20 cellular contexts compared by ENCODE assay signal in genomic region chr16:414395-415169, GRCh38. TPM values are rescaled to one million over a fixed set of nuclear protein-coding genes. Genes with fewer than 3 reads are reported as not detected.
A peak's percentile ranks its signal among the peaks of the same experiment; 100 is the strongest.
DNase-seq lines count a peak whose midpoint lies in the region; ATAC-seq, FAIRE-seq and TF ChIP-seq lines count a peak whose summit lies in the region.
"Had no signal": no experiment of that assay in that cellular context is flagged by ENCODE, and none has a peak within 500 bp of the region (broad histone marks: within the 10 kb centered on the region; RNA-seq: fewer than 3 reads in every experiment).

No MANE protein-coding gene starts in this region.

- no peak overlapping the region for H3K27ac Mint-ChIP-seq in H9
- H3K27ac Mint-ChIP-seq: activated naive CD4-positive, alpha-beta T cell treated with anti-CD3 and anti-CD28 coated beads, Interleukin-2, amount 50 U/mL, for 72 hours; natural killer cell had no signal

- H3K79me1 ChIP-seq in H9 (ENCODE audit: insufficient read depth, low read depth, low read length, poor library complexity, severe bottlenecking), result no peaks in the 10 kb centered on the region

- no peak overlapping the region for H2BK5ac ChIP-seq in H9 (ENCODE audit: insufficient read length, low read length)

- H3K4me3 Mint-ChIP-seq in H9, result no peak overlapping the region; a peak in 1 of 5 replicates
- H3K4me3 Mint-ChIP-seq: natural killer cell had no signal

- no peak overlapping the region for H4K5ac ChIP-seq in H9 (ENCODE audit: insufficient read length, low read depth, low read length)

- H3K36me3 Mint-ChIP-seq in H9 (ENCODE audit: insufficient read depth in 1 of 3, low read depth in 3 of 3), result peaks cover 0 to 14% (median 11%) of the 10 kb centered on the region in 3 experiments; a peak in 4 of 7 replicates
- H3K36me3 Mint-ChIP-seq: activated naive CD4-positive, alpha-beta T cell treated with anti-CD3 and anti-CD28 coated beads, Interleukin-2, amount 50 U/mL, for 72 hours; natural killer cell had no signal

- TF ChIP-seq CTCF in A549 (IDR thresholded peaks at IDR 0.05) (no peak), GM10266 (IDR thresholded peaks at IDR 0.05; ENCODE audit: control insufficient read depth, insufficient read depth, low read depth, missing control alignments) (no peak), keratinocyte (optimal IDR thresholded peaks at IDR 0.05 in 1 of 3, IDR thresholded peaks at IDR 0.05 in 1 of 3, conservative IDR thresholded peaks at IDR 0.05 in 1 of 3; ENCODE audit: extremely low read depth in 1 of 3, insufficient read depth in 2 of 3, low read length in 3 of 3) (no peak), H9 (conservative IDR thresholded peaks at IDR 0.05) (no peak)

- H2AFZ ChIP-seq in keratinocyte (ENCODE audit: control insufficient read depth, low read length) (peak overlapping the region; percentile 12), H9 (ENCODE audit: low read length) (no peak overlapping the region)

- no peak for TF ChIP-seq POLR2A in A549 (IDR thresholded peaks at IDR 0.05; ENCODE audit: low read length)

- no peak for TF ChIP-seq RAD21 in A549 (conservative IDR thresholded peaks at IDR 0.05 in 1 of 2, IDR thresholded peaks at IDR 0.05 in 1 of 2)

- dilution Hi-C loops in keratinocyte (cut with MboI; ENCODE audit: extremely low pct_ligation_motif_present, low sequenced_read_pairs), result no loop called here

- peak in 1 of 2 experiments; percentile 22; a peak in 2 of 6 replicates for ATAC-seq in A549
- ATAC-seq in sciatic nerve, result no peak
- ATAC-seq: activated naive CD4-positive, alpha-beta T cell treated with anti-CD3 and anti-CD28 coated beads, Interleukin-2, amount 50 U/mL, for 72 hours; natural killer cell had no signal

- no peak for DNase-seq in A549 (ENCODE audit: low read depth in 1 of 2, low spot score in 1 of 2)
- DNase-seq in GM10266 (ENCODE audit: extremely low spot score), result peak; percentile 9
- peak; percentile 39 for DNase-seq in amniotic epithelial cell (ENCODE audit: low read depth)
- no peak for DNase-seq in keratinocyte (ENCODE audit: low read depth, low spot score)
- no peak for DNase-seq in H9
- no peak for DNase-seq in amygdala (lab: John Stamatoyannopoulos, UW)
- DNase-seq in activated gamma-delta T cell (lab: John Stamatoyannopoulos, UW), result no peak
- DNase-seq in sciatic nerve (ENCODE audit: low spot score), result no peak
- DNase-seq: C1 segment of cervical spinal cord; Calu3; effector CD8-positive, alpha-beta T cell; natural killer cell; NCI-H1048; NCI-H2081; NCI-H446; sigmoid colon; upper lobe of left lung had no signal

- no peak overlapping the region for H3K14ac ChIP-seq in H9 (ENCODE audit: insufficient read depth, low read length)

- no peaks in the 10 kb centered on the region for H3K9me1 ChIP-seq in keratinocyte (ENCODE audit: control insufficient read depth, extremely low read depth, insufficient read depth, low read length)

- H3K56ac ChIP-seq in H9 (ENCODE audit: insufficient read length, low read depth, low read length), result no peak overlapping the region

- no peak overlapping the region for H4K8ac ChIP-seq in H9 (replicated peaks; ENCODE audit: insufficient read length, low read depth, low read length)

- H3K79me2 ChIP-seq in keratinocyte (ENCODE audit: control insufficient read depth, insufficient read depth, low read length) (no peaks in the 10 kb centered on the region), H9 (ENCODE audit: insufficient read depth, low read length) (no peaks in the 10 kb centered on the region)

- POLR2A ChIA-PET in A549 (lab: Yijun Ruan, JAX), result interaction anchor here (0.9 kb wide), 1 partner anchor 13 kb away, joined by 3 read pairs; the partner anchor contains the start of gene DECR2

- no peaks in the 10 kb centered on the region for H3K9me3 ChIP-seq in A549
- no peaks in the 10 kb centered on the region for H3K9me3 ChIP-seq in keratinocyte (ENCODE audit: control insufficient read depth, low read depth, low read length)
- H3K9me3 ChIP-seq in H9 (ENCODE audit: control insufficient read depth, low read depth, low read length), result no peaks in the 10 kb centered on the region
- H3K9me3 ChIP-seq: sigmoid colon, upper lobe of left lung had no signal

- no peak overlapping the region for H2BK12ac ChIP-seq in H9 (ENCODE audit: insufficient read length, low read depth, low read length)

- H3K27me3 Mint-ChIP-seq in H9 (ENCODE audit: low read depth), result peaks cover under 1% of the 10 kb centered on the region; the same call in 1 of the 2 replicates

- no peaks in the 10 kb centered on the region for H3K4me1 Mint-ChIP-seq in H9
- H3K4me1 Mint-ChIP-seq: natural killer cell had no signal

- H3K18ac ChIP-seq in H9 (ENCODE audit: insufficient read length, low read depth, low read length), result no peak overlapping the region

- no peaks in the 10 kb centered on the region for H4K20me1 ChIP-seq in keratinocyte (ENCODE audit: control insufficient read depth, extremely low read depth, insufficient read depth, low read length)
- no peaks in the 10 kb centered on the region for H4K20me1 ChIP-seq in H9 (ENCODE audit: control insufficient read depth, insufficient read depth, insufficient read length)

- intact Hi-C loops in sciatic nerve (cut with DNase I), result no loop called here

- no peak overlapping the region for H4K91ac ChIP-seq in H9 (ENCODE audit: insufficient read length, low read depth, low read length)

- H3K27ac ChIP-seq in A549 (no peak overlapping the region), keratinocyte (ENCODE audit: control insufficient read depth, insufficient read depth, low read length) (no peak overlapping the region), H9 (ENCODE audit: insufficient read length, low read depth, low read length) (no peak overlapping the region)
- H3K27ac ChIP-seq: KMS-11, sigmoid colon, upper lobe of left lung had no signal

- H3K27me3 ChIP-seq in keratinocyte (ENCODE audit: control insufficient read depth, extremely low read depth, insufficient read depth, low read length), result no peaks in the 10 kb centered on the region
- H3K27me3 ChIP-seq in H9 (ENCODE audit: insufficient read depth, low read length), result no peaks in the 10 kb centered on the region
- H3K27me3 ChIP-seq: sigmoid colon, upper lobe of left lung had no signal

- H2BK15ac ChIP-seq in H9 (ENCODE audit: low read depth, low read length), result no peak overlapping the region

- H2AK5ac ChIP-seq in H9 (ENCODE audit: insufficient read length, low read length), result no peak overlapping the region

- H3K4me2 ChIP-seq in A549 (no peak overlapping the region), keratinocyte (ENCODE audit: control insufficient read depth, extremely low read depth, insufficient read depth, low read depth, low read length) (no peak overlapping the region), H9 (ENCODE audit: insufficient read depth, insufficient read length, low read length) (no peak overlapping the region)
- H3K4me2 ChIP-seq: KMS-11 had no signal

- peaks cover 4 to 7% of the 10 kb centered on the region in 2 experiments for H3K36me3 ChIP-seq in keratinocyte (ENCODE audit: control insufficient read depth in 2 of 2, extremely low read depth in 1 of 2, insufficient read depth in 2 of 2, low read length in 2 of 2)

- no peaks in the 10 kb centered on the region for H3K9me3 Mint-ChIP-seq in H9
- H3K9me3 Mint-ChIP-seq: activated naive CD4-positive, alpha-beta T cell treated with anti-CD3 and anti-CD28 coated beads, Interleukin-2, amount 50 U/mL, for 72 hours; natural killer cell had no signal

- H2BK120ac ChIP-seq in H9 (ENCODE audit: low read depth, low read length, poor library complexity, severe bottlenecking), result no peak overlapping the region

- H3K23me2 ChIP-seq in H9 (ENCODE audit: insufficient read length, low read depth, low read length, poor library complexity, severe bottlenecking), result no peaks in the 10 kb centered on the region

- H3K4me1 ChIP-seq in A549 (no peaks in the 10 kb centered on the region), keratinocyte (ENCODE audit: control insufficient read depth, extremely low read depth, insufficient read depth, low read length) (peaks cover 5% of the 10 kb centered on the region), H9 (ENCODE audit: insufficient read depth, low read length) (no peaks in the 10 kb centered on the region)
- H3K4me1 ChIP-seq: sigmoid colon, upper lobe of left lung had no signal

- H3K4ac ChIP-seq in H9 (ENCODE audit: low read depth, low read length), result no peak overlapping the region

- no peak overlapping the region for H3K4me3 ChIP-seq in A549
- H3K4me3 ChIP-seq in keratinocyte (ENCODE audit: control insufficient read depth in 2 of 3, extremely low read depth in 1 of 3, insufficient read depth in 2 of 3, low read depth in 1 of 3, low read length in 3 of 3), result no peak overlapping the region
- H3K4me3 ChIP-seq: sigmoid colon, upper lobe of left lung had no signal

- H2BK20ac ChIP-seq in H9 (ENCODE audit: low read depth, low read length, poor library complexity, severe bottlenecking), result no peak overlapping the region

- H3K23ac ChIP-seq in H9 (ENCODE audit: insufficient read length, low read depth, low read length), result no peak overlapping the region

- FAIRE-seq in A549 (lab: Jason Lieb, UNC), result no peak
- FAIRE-seq in keratinocyte (lab: Jason Lieb, UNC), result no peak
- FAIRE-seq: RCC 7860 had no signal

- no peak overlapping the region for H3K9ac ChIP-seq in keratinocyte (ENCODE audit: control insufficient read depth, extremely low read depth, insufficient read depth, low read length)
- H3K9ac ChIP-seq in H9 (ENCODE audit: extremely low read depth, insufficient read length, low read length), result no peak overlapping the region
- H3K9ac ChIP-seq: KMS-11 had no signal

- no peak for TF ChIP-seq EP300 in A549 (IDR thresholded peaks at IDR 0.05)

- CTCF ChIA-PET in A549 (lab: Yijun Ruan, JAX), result interaction anchor here (1.3 to 1.6 kb wide), 2 partner anchors 9 to 349 kb away, joined by 3 to 5 read pairs; no protein-coding TSS in a partner anchor

- H3T11ph ChIP-seq in H9 (ENCODE audit: low read length), result no peak overlapping the region

- 83% methylated on average over 21 of the region's 21 CpGs for WGBS in A549 (ENCODE audit: missing lambda C conversion rate)
- no CpG with 5 or more reads among the region's 21 CpGs for WGBS in H9 (ENCODE audit: extremely low coverage, insufficient read length, low lambda C conversion rate)

RNA-seq across cellular contexts. Expression of gene RAB11FIP3, which starts 10.9 kb away (rescaled TPM):
- polyA plus RNA-seq in A549 (2011; rRNA removed) (6.7 and 9.7 TPM in 2 replicates), A549 (2017; fragmentation: RNase III; extraction: RNeasy Plus Mini Kit Qiagen cat#74134 plus additional on column Dnase treatment) (18.0 to 19.1 TPM (median 18.4 TPM) in 3 replicates), keratinocyte (6.0 to 10.0 TPM (median 6.4 TPM) in 3 replicates)
- 17.3 and 21.6 TPM in 2 replicates for polyA plus RNA-seq in A549 (2012; cell fraction: cytosol; rRNA removed)
- polyA plus RNA-seq in A549 (2012; cell fraction: nucleus; rRNA removed), result 51.0 and 56.1 TPM in 2 replicates
- 6.0 and 7.3 TPM in 2 replicates for polyA minus RNA-seq in A549 (2011; rRNA and poly(A)+ RNA removed)
- 23.7 TPM for polyA plus RNA-seq in keratinocyte (2011; ENCODE audit: low read depth)
- polyA plus RNA-seq in keratinocyte (2011; cell fraction: cytosol; rRNA removed), result 6.0 and 11.7 TPM in 2 replicates
- polyA plus RNA-seq in keratinocyte (2011; cell fraction: nucleus; rRNA removed), result 21.5 and 31.5 TPM in 2 replicates
- 15.1 and 21.1 TPM in 2 replicates for polyA plus RNA-seq in keratinocyte (2012; ENCODE audit: low replicate concordance)
- 10.6 to 22.2 TPM (median 12.6 TPM) in 3 replicates for polyA minus RNA-seq in keratinocyte
- 16.9 TPM for polyA minus RNA-seq in keratinocyte (2011; cell fraction: cytosol; rRNA and poly(A)+ RNA removed)
- 16.5 and 17.5 TPM in 2 replicates for polyA minus RNA-seq in keratinocyte (2011; cell fraction: nucleus; rRNA and poly(A)+ RNA removed)
- total RNA-seq in H9 (2021) (37.1 TPM in 2 replicates), sciatic nerve (56.0 TPM)

RNA-seq across cellular contexts. Expression of gene DECR2, which starts 12.9 kb away (rescaled TPM):
- 15.5 and 17.9 TPM in 2 replicates for polyA plus RNA-seq in A549 (2011; rRNA removed)
- polyA plus RNA-seq in A549 (2012; cell fraction: cytosol; rRNA removed), result 40.9 and 56.0 TPM in 2 replicates
- polyA plus RNA-seq in A549 (2012; cell fraction: nucleus; rRNA removed), result 154 and 183 TPM in 2 replicates
- polyA plus RNA-seq in A549 (2017; fragmentation: RNase III; extraction: RNeasy Plus Mini Kit Qiagen cat#74134 plus additional on column Dnase treatment), result 31.0 to 38.0 TPM (median 34.2 TPM) in 3 replicates
- 12.0 and 14.1 TPM in 2 replicates for polyA minus RNA-seq in A549 (2011; rRNA and poly(A)+ RNA removed)
- polyA plus RNA-seq in keratinocyte, result 14.2 to 28.1 TPM (median 18.8 TPM) in 3 replicates
- 3.4 TPM for polyA plus RNA-seq in keratinocyte (2011; ENCODE audit: low read depth)
- 11.2 and 27.9 TPM in 2 replicates for polyA plus RNA-seq in keratinocyte (2011; cell fraction: cytosol; rRNA removed)
- polyA plus RNA-seq in keratinocyte (2011; cell fraction: nucleus; rRNA removed), result 49.1 and 72.8 TPM in 2 replicates
- 18.5 and 22.1 TPM in 2 replicates for polyA plus RNA-seq in keratinocyte (2012; ENCODE audit: low replicate concordance)
- polyA minus RNA-seq in keratinocyte, result 11.0 to 15.0 TPM (median 14.6 TPM) in 3 replicates
- 36.4 TPM for polyA minus RNA-seq in keratinocyte (2011; cell fraction: cytosol; rRNA and poly(A)+ RNA removed)
- polyA minus RNA-seq in keratinocyte (2011; cell fraction: nucleus; rRNA and poly(A)+ RNA removed), result 16.1 and 16.4 TPM in 2 replicates
- total RNA-seq in H9 (2021), result 38.8 and 39.3 TPM in 2 replicates
- total RNA-seq in sciatic nerve, result 10.4 TPM

RNA-seq across cellular contexts. Expression of gene NME4, which starts 17.6 kb away (rescaled TPM):
- polyA plus RNA-seq in A549 (2011; rRNA removed) (229 and 239 TPM in 2 replicates), A549 (2017; fragmentation: RNase III; extraction: RNeasy Plus Mini Kit Qiagen cat#74134 plus additional on column Dnase treatment) (301 to 349 TPM (median 339 TPM) in 3 replicates), keratinocyte (140 to 246 TPM (median 141 TPM) in 3 replicates)
- 926 and 1,068 TPM in 2 replicates for polyA plus RNA-seq in A549 (2012; cell fraction: cytosol; rRNA removed)
- polyA plus RNA-seq in A549 (2012; cell fraction: nucleus; rRNA removed), result 529 and 596 TPM in 2 replicates
- 134 and 168 TPM in 2 replicates for polyA minus RNA-seq in A549 (2011; rRNA and poly(A)+ RNA removed)
- polyA plus RNA-seq in keratinocyte (2011; ENCODE audit: low read depth), result 14.3 TPM
- polyA plus RNA-seq in keratinocyte (2011; cell fraction: cytosol; rRNA removed), result 135 and 258 TPM in 2 replicates
- polyA plus RNA-seq in keratinocyte (2011; cell fraction: nucleus; rRNA removed), result 64.4 and 78.5 TPM in 2 replicates
- polyA plus RNA-seq in keratinocyte (2012; ENCODE audit: low replicate concordance), result 69.8 and 219 TPM in 2 replicates
- polyA minus RNA-seq in keratinocyte, result 73.3 to 166 TPM (median 132 TPM) in 3 replicates
- 233 TPM for polyA minus RNA-seq in keratinocyte (2011; cell fraction: cytosol; rRNA and poly(A)+ RNA removed)
- 24.5 and 31.2 TPM in 2 replicates for polyA minus RNA-seq in keratinocyte (2011; cell fraction: nucleus; rRNA and poly(A)+ RNA removed)
- total RNA-seq in H9 (2021) (319 and 320 TPM in 2 replicates), sciatic nerve (68.3 TPM)

RNA-seq across cellular contexts. Expression of gene PGAP6, which starts 32.8 kb away (rescaled TPM):
- polyA plus RNA-seq in A549 (2011; rRNA removed) (25.9 and 36.0 TPM in 2 replicates), A549 (2017; fragmentation: RNase III; extraction: RNeasy Plus Mini Kit Qiagen cat#74134 plus additional on column Dnase treatment) (32.3 to 38.1 TPM (median 36.2 TPM) in 3 replicates), keratinocyte (25.5 to 47.7 TPM (median 46.7 TPM) in 3 replicates)
- polyA plus RNA-seq in A549 (2012; cell fraction: cytosol; rRNA removed), result 62.1 and 83.7 TPM in 2 replicates
- 177 and 238 TPM in 2 replicates for polyA plus RNA-seq in A549 (2012; cell fraction: nucleus; rRNA removed)
- polyA minus RNA-seq in A549 (2011; rRNA and poly(A)+ RNA removed), result 50.0 and 58.6 TPM in 2 replicates
- polyA plus RNA-seq in keratinocyte (2011; ENCODE audit: low read depth), result 11.1 TPM
- polyA plus RNA-seq in keratinocyte (2011; cell fraction: cytosol; rRNA removed), result 31.2 and 69.0 TPM in 2 replicates
- 73.9 and 87.9 TPM in 2 replicates for polyA plus RNA-seq in keratinocyte (2011; cell fraction: nucleus; rRNA removed)
- 17.3 and 45.4 TPM in 2 replicates for polyA plus RNA-seq in keratinocyte (2012; ENCODE audit: low replicate concordance)
- polyA minus RNA-seq in keratinocyte, result 59.0 to 184 TPM (median 84.8 TPM) in 3 replicates
- polyA minus RNA-seq in keratinocyte (2011; cell fraction: cytosol; rRNA and poly(A)+ RNA removed), result 97.6 TPM
- 39.6 and 42.3 TPM in 2 replicates for polyA minus RNA-seq in keratinocyte (2011; cell fraction: nucleus; rRNA and poly(A)+ RNA removed)
- total RNA-seq in H9 (2021) (111 and 114 TPM in 2 replicates), sciatic nerve (29.0 TPM)

RNA-seq across cellular contexts. Expression of gene MRPL28, which starts 44.2 kb away (rescaled TPM):
- polyA plus RNA-seq in A549 (2011; rRNA removed) (115 and 130 TPM in 2 replicates), A549 (2017; fragmentation: RNase III; extraction: RNeasy Plus Mini Kit Qiagen cat#74134 plus additional on column Dnase treatment) (139 to 144 TPM (median 139 TPM) in 3 replicates), keratinocyte (115 to 142 TPM (median 128 TPM) in 3 replicates)
- polyA plus RNA-seq in A549 (2012; cell fraction: cytosol; rRNA removed), result 235 and 249 TPM in 2 replicates
- 164 and 216 TPM in 2 replicates for polyA plus RNA-seq in A549 (2012; cell fraction: nucleus; rRNA removed)
- 56.3 and 61.4 TPM in 2 replicates for polyA minus RNA-seq in A549 (2011; rRNA and poly(A)+ RNA removed)
- polyA plus RNA-seq in keratinocyte (2011; ENCODE audit: low read depth), result 15.8 TPM
- polyA plus RNA-seq in keratinocyte (2011; cell fraction: cytosol; rRNA removed), result 91.8 and 171 TPM in 2 replicates
- polyA plus RNA-seq in keratinocyte (2011; cell fraction: nucleus; rRNA removed), result 77.5 and 95.9 TPM in 2 replicates
- 49.9 and 148 TPM in 2 replicates for polyA plus RNA-seq in keratinocyte (2012; ENCODE audit: low replicate concordance)
- 50.2 to 87.3 TPM (median 56.9 TPM) in 3 replicates for polyA minus RNA-seq in keratinocyte
- 83.3 TPM for polyA minus RNA-seq in keratinocyte (2011; cell fraction: cytosol; rRNA and poly(A)+ RNA removed)
- polyA minus RNA-seq in keratinocyte (2011; cell fraction: nucleus; rRNA and poly(A)+ RNA removed), result 23.4 and 27.0 TPM in 2 replicates
- total RNA-seq in H9 (2021) (154 TPM in 2 replicates), sciatic nerve (32.5 TPM)

Comparison
In these comparisons a context has a peak if more than half of its experiments do, and no peak if none do; other contexts are left out.
1. DNase-seq: peak in GM10266 (single experiment) and amniotic epithelial cell (single experiment); none in A549 (0 of 2), keratinocyte (single experiment), H9 (single experiment), amygdala (0 of 56), activated gamma-delta T cell (single experiment) and sciatic nerve (single experiment).